ENCODE assay signal across 11 cellular contexts in the genomic region with DNA sequence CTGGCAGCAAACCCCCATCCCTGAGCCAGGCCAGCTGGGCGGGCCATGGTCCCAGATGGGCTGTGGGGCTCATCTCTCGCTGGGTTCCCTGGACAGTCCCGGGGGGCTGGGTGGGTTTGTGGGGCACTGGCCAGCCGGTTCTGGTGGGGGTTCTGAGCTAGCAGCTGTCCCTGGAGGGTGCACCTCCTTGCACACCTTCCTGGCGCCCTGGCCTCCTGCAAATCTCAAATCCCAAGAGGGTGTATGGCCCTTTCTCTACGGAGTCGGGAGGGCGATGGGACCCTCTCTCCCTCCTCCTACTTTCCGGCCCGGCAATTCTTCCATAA. TPM values are rescaled to one million over a fixed set of nuclear protein-coding genes. Genes with fewer than 3 reads are reported as not detected.
DNase-seq lines count a peak whose midpoint lies in the region; ATAC-seq and TF ChIP-seq lines count a peak whose summit lies in the region.
"Had no signal": no experiment of that assay in that cellular context is flagged by ENCODE, and none has a peak within 500 bp of the region (broad histone marks: within the 10 kb centered on the region; RNA-seq: fewer than 3 reads in every experiment).

No MANE protein-coding gene starts in this region.

- TF ChIP-seq RAD21 in SK-N-SH (IDR thresholded peaks at IDR 0.05; ENCODE audit: low read length): no peak

- DNase-seq in SK-N-SH (no peak), hepatocyte (ENCODE audit: low spot score) (no peak), psoas muscle (no peak), H4 (ENCODE audit: low spot score) (no peak), GM19240 (ENCODE audit: insufficient read length, low spot score) (no peak), HuH-7.5 (ENCODE audit: low spot score) (no peak)
- DNase-seq: GF-D8 had no signal

- peak overlapping the region; percentile 76 for H3K4me3 ChIP-seq in DOHH2 (ENCODE audit: low read length)
- H3K4me3 ChIP-seq in SK-N-SH (ENCODE audit: low read depth in 2 of 2, low read length in 1 of 2): peak overlapping the region in 1 of 2 experiments; percentile 12; a peak in 1 of 4 replicates
- H3K4me3 ChIP-seq in hepatocyte: no peak overlapping the region
- peak overlapping the region; percentile 75 for H3K4me3 ChIP-seq in psoas muscle

- H3K4me1 ChIP-seq in DOHH2 (ENCODE audit: control insufficient read depth, low read length) (peaks cover 38% of the 10 kb centered on the region), SK-N-SH (ENCODE audit: control insufficient read depth in 1 of 2, insufficient read depth in 2 of 2, low read depth in 1 of 2, low read length in 1 of 2) (peaks cover 33 to 81% of the 10 kb centered on the region in 2 experiments; a peak in 3 of 4 replicates), hepatocyte (ENCODE audit: insufficient read depth) (peaks cover 65% of the 10 kb centered on the region), psoas muscle (peaks cover 63% of the 10 kb centered on the region)

- H3K9me2 ChIP-seq in DOHH2 (replicated peaks; ENCODE audit: control insufficient read depth, low read length) (no peaks in the 10 kb centered on the region), SK-N-SH (no peaks in the 10 kb centered on the region), hepatocyte (replicated peaks; ENCODE audit: insufficient read depth) (no peaks in the 10 kb centered on the region)

- POLR2A ChIA-PET in SK-N-SH (lab: Yijun Ruan, JAX): interaction anchor here (0.9 to 1.8 kb wide), 4 partner anchors 14 to 148 kb away, joined by 3 to 8 read pairs (median 4); partner anchors contain the start of genes HRH3 and RPS21

- H3K79me2 ChIP-seq in DOHH2 (ENCODE audit: control insufficient read depth, low read length) (peaks cover 22% of the 10 kb centered on the region), SK-N-SH (ENCODE audit: insufficient read depth) (peaks cover 21% of the 10 kb centered on the region; the same call in 1 of the 2 replicates), hepatocyte (peaks cover 34% of the 10 kb centered on the region)

- TF ChIP-seq EP300 in SK-N-SH (IDR thresholded peaks at IDR 0.05; ENCODE audit: borderline replicate concordance in 1 of 2, low read depth in 1 of 2, low read length in 1 of 2): no peak

- H3K4me2 ChIP-seq in DOHH2 (ENCODE audit: low read length) (peak overlapping the region; percentile 94), SK-N-SH (peak overlapping the region; percentile 84), hepatocyte (peak overlapping the region; percentile 91)

- H3K27me3 ChIP-seq in DOHH2 (ENCODE audit: control insufficient read depth, low read length) (peaks cover 34% of the 10 kb centered on the region), SK-N-SH (ENCODE audit: insufficient read depth) (no peaks in the 10 kb centered on the region), hepatocyte (no peaks in the 10 kb centered on the region), psoas muscle (ENCODE audit: insufficient read depth in 3 of 3, low read length in 2 of 3) (no peaks in the 10 kb centered on the region)

- H3K36me3 ChIP-seq in DOHH2 (ENCODE audit: control insufficient read depth, low read length) (no peaks in the 10 kb centered on the region), SK-N-SH (replicated peaks in 1 of 2; ENCODE audit: control insufficient read depth in 1 of 2, insufficient read depth in 2 of 2, low read length in 1 of 2) (no peaks in the 10 kb centered on the region), hepatocyte (replicated peaks; ENCODE audit: insufficient read depth, low read depth) (no peaks in the 10 kb centered on the region), psoas muscle (ENCODE audit: insufficient read depth in 1 of 2, low read depth in 1 of 2) (no peaks in the 10 kb centered on the region)

- H4K20me1 ChIP-seq in DOHH2 (ENCODE audit: control insufficient read depth, insufficient read depth, low read depth, low read length) (no peaks in the 10 kb centered on the region; the same call in 1 of the 2 replicates), SK-N-SH (ENCODE audit: insufficient read depth) (peaks cover 24% of the 10 kb centered on the region), hepatocyte (ENCODE audit: insufficient read depth, poor library complexity, severe bottlenecking) (peaks cover 19% of the 10 kb centered on the region)

- no peaks in the 10 kb centered on the region for H3K9me3 ChIP-seq in DOHH2 (ENCODE audit: control insufficient read depth, insufficient read depth, low read length)
- H3K9me3 ChIP-seq in SK-N-SH: no peaks in the 10 kb centered on the region
- H3K9me3 ChIP-seq in hepatocyte (ENCODE audit: low read depth): no peaks in the 10 kb centered on the region
- no peaks in the 10 kb centered on the region for H3K9me3 ChIP-seq in psoas muscle

- H3K9ac ChIP-seq in SK-N-SH: no peak overlapping the region

- CTCF ChIA-PET in SK-N-SH (lab: Yijun Ruan, JAX): interaction anchor here (0.7 to 12.0 kb wide), 16 partner anchors 12 to 439 kb away, joined by 3 to 127 read pairs (median 4); partner anchors contain the start of genes ADRM1 and RPS21

- TF ChIP-seq CTCF in DOHH2 (IDR thresholded peaks at IDR 0.05; ENCODE audit: low read depth, low read length, poor library complexity, severe bottlenecking): no peak
- TF ChIP-seq CTCF in SK-N-SH (IDR thresholded peaks at IDR 0.05): no peak
- no peak for TF ChIP-seq CTCF in hepatocyte (IDR thresholded peaks at IDR 0.05; ENCODE audit: poor library complexity)
- TF ChIP-seq CTCF in psoas muscle (IDR thresholded peaks at IDR 0.05): no peak

- intact Hi-C loops in psoas muscle (cut with DNase I): no loop called here

- H2AFZ ChIP-seq in SK-N-SH (ENCODE audit: low read depth) (no peak overlapping the region), hepatocyte (no peak overlapping the region)

- ATAC-seq in psoas muscle (peak; percentile 13 to 31 (median 22)), HG02763 (IDR thresholded peaks at IDR 0.05; ENCODE audit: unreplicated experiment) (no peak)
- ATAC-seq: activated CD8-positive, alpha-beta T cell treated with anti-CD3 and anti-CD28 coated beads for 36 hours had no signal

- H3F3A ChIP-seq in DOHH2 (ENCODE audit: control insufficient read depth, insufficient read depth) (peaks cover 9% of the 10 kb centered on the region; the same call in 1 of the 2 replicates), SK-N-SH (replicated peaks; ENCODE audit: insufficient read depth) (peaks cover 13% of the 10 kb centered on the region)

- H3K27ac ChIP-seq in DOHH2 (ENCODE audit: low read depth, low read length) (0 out of 2 replicates have a peak overlapping the region, but pooled peaks have one; percentile 13), SK-N-SH (ENCODE audit: low read depth in 2 of 2, low read length in 1 of 2) (peak overlapping the region in 1 of 2 experiments; percentile 93; a peak in 2 of 4 replicates), hepatocyte (peak overlapping the region; percentile 86), psoas muscle (peak overlapping the region; percentile 87)

- 26% methylated on average over 6 of the region's 10 CpGs for WGBS in SK-N-SH (ENCODE audit: low lambda C conversion rate)
- 10% methylated on average over 10 of the region's 10 CpGs for WGBS in hepatocyte (ENCODE audit: low lambda C conversion rate, missing lambda C conversion rate)
- WGBS in psoas muscle, 3 donors: 1 to 3% (median 2%) methylated on average over 6 to 10 of the region's 10 CpGs

TF ChIP-seq in SK-N-SH, 30 proteins besides CTCF, POLR2A, EP300 and RAD21 (continues in another document):
- TF ChIP-seq RXRA (IDR thresholded peaks at IDR 0.05; ENCODE audit: borderline replicate concordance, low read depth) (no peak), GABPA (IDR thresholded peaks at IDR 0.05; ENCODE audit: low read depth) (no peak), MXI1 (IDR thresholded peaks at IDR 0.05; ENCODE audit: low read depth, low read length) (no peak), ELF1 (IDR thresholded peaks at IDR 0.05) (no peak), FOSL2 (IDR thresholded peaks at IDR 0.05; ENCODE audit: borderline replicate concordance, low read depth) (no peak), NFIC (IDR thresholded peaks at IDR 0.05; ENCODE audit: borderline replicate concordance) (no peak)
- TF ChIP-seq, protein P1, sequence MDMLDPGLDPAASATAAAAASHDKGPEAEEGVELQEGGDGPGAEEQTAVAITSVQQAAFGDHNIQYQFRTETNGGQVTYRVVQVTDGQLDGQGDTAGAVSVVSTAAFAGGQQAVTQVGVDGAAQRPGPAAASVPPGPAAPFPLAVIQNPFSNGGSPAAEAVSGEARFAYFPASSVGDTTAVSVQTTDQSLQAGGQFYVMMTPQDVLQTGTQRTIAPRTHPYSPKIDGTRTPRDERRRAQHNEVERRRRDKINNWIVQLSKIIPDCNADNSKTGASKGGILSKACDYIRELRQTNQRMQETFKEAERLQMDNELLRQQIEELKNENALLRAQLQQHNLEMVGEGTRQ (IDR thresholded peaks at IDR 0.05; ENCODE audit: borderline replicate concordance, low read depth, low read length): no peak

RNA-seq across cellular contexts. Expression of gene LAMA5, which starts 1.2 kb away (rescaled TPM):
- polyA plus RNA-seq in SK-N-SH (2012; rRNA removed) (16.1 and 27.2 TPM in 2 replicates), hepatocyte (252 and 313 TPM in 2 replicates), psoas muscle (10 to 100 TPM; 14.4 to 40.5 (median 23.3) TPM)
- polyA plus RNA-seq in SK-N-SH (2012; cell fraction: cytosol; rRNA removed): 9.9 and 17.8 TPM in 2 replicates
- polyA plus RNA-seq in SK-N-SH (2012; cell fraction: nucleus; rRNA removed): 127 and 252 TPM in 2 replicates
- total RNA-seq in hepatocyte (44.6 and 71.3 TPM in 2 replicates), psoas muscle (10 to 100 TPM; 27.2 to 74.6 (median 46.5) TPM)
- 4.4 and 4.5 TPM in 2 replicates for total RNA-seq in H4 (2014; rRNA removed; shearing (Covaris generic))

RNA-seq across cellular contexts. Expression of gene RPS21, which starts 18.6 kb away (rescaled TPM):
- polyA plus RNA-seq in SK-N-SH (2012; rRNA removed) (11,376 and 16,625 TPM in 2 replicates), hepatocyte (444 and 460 TPM in 2 replicates), psoas muscle (1,000 to 10,000 TPM; 3,473 to 5,162 (median 3,791) TPM)
- 13,224 and 13,754 TPM in 2 replicates for polyA plus RNA-seq in SK-N-SH (2012; cell fraction: cytosol; rRNA removed)
- 2,698 and 3,651 TPM in 2 replicates for polyA plus RNA-seq in SK-N-SH (2012; cell fraction: nucleus; rRNA removed)
- total RNA-seq in hepatocyte (1,754 and 2,772 TPM in 2 replicates), psoas muscle (1,000 to 10,000 TPM in 3 of 4 donors, 100 to 1,000 TPM in 1; 602 to 1,206 (median 1,044) TPM)
- total RNA-seq in H4 (2014; rRNA removed; shearing (Covaris generic)): 2,095 and 2,204 TPM in 2 replicates

RNA-seq across cellular contexts. Expression of gene CABLES2, which starts 38.8 kb away (rescaled TPM):
- polyA plus RNA-seq in SK-N-SH (2012; rRNA removed) (4.2 and 4.8 TPM in 2 replicates), hepatocyte (17.7 and 19.1 TPM in 2 replicates), psoas muscle (1 to 10 TPM; 2.4 to 4.3 (median 3.5) TPM)
- polyA plus RNA-seq in SK-N-SH (2012; cell fraction: cytosol; rRNA removed): 2.8 and 4.3 TPM in 2 replicates
- 6.6 and 7.6 TPM in 2 replicates for polyA plus RNA-seq in SK-N-SH (2012; cell fraction: nucleus; rRNA removed)
- total RNA-seq in hepatocyte (8.6 and 12.0 TPM in 2 replicates), psoas muscle (1 to 10 TPM; 3.0 to 4.2 (median 3.9) TPM)
- 2.4 and 4.8 TPM in 2 replicates for total RNA-seq in H4 (2014; rRNA removed; shearing (Covaris generic))

RNA-seq across cellular contexts. Expression of gene RBBP8NL, which starts 59.1 kb away (rescaled TPM):
- polyA plus RNA-seq in SK-N-SH (2012; rRNA removed) (not detected in 2 replicates), hepatocyte (6.4 and 6.9 TPM in 2 replicates), psoas muscle (under 1 TPM in 2 of 3 donors, not detected in 1; 0.03 to 0.08 TPM)
- 0.01 TPM in 1 of 2 replicates, not detected in the other for polyA plus RNA-seq in SK-N-SH (2012; cell fraction: cytosol; rRNA removed)
- polyA plus RNA-seq in SK-N-SH (2012; cell fraction: nucleus; rRNA removed): not detected in 2 replicates
- total RNA-seq in hepatocyte (4.1 and 5.7 TPM in 2 replicates), psoas muscle (not detected)
- not detected in 2 replicates for total RNA-seq in H4 (2014; rRNA removed; shearing (Covaris generic))
- total RNA-seq: activated CD8-positive, alpha-beta T cell treated with anti-CD3 and anti-CD28 coated beads for 36 hours; NCI-H460 had no signal
